Comparison of ENCODE assay signal across 10 cellular contexts in genomic region chr17:4788159-4788806, GRCh38. TPM values are rescaled to one million over a fixed set of nuclear protein-coding genes. Genes with fewer than 3 reads are reported as not detected.
DNase-seq lines count a peak whose midpoint lies in the region; ATAC-seq, FAIRE-seq and TF ChIP-seq lines count a peak whose summit lies in the region.
"Had no signal": no experiment of that assay in that cellular context is flagged by ENCODE, and none has a peak within 500 bp of the region (broad histone marks: within the 10 kb centered on the region; RNA-seq: fewer than 3 reads in every experiment).

No MANE protein-coding gene starts in this region.

- peaks cover 19% of the 10 kb centered on the region for H3K4me1 Mint-ChIP-seq in activated naive CD8-positive, alpha-beta T cell treated with anti-CD3 and anti-CD28 coated beads, Interleukin-2, amount 10 ng/mL, durations not matched to agents 7 days and 5 days
- H3K4me1 Mint-ChIP-seq in activated naive CD8-positive, alpha-beta T cell treated with anti-CD3 and anti-CD28 coated beads, Interleukin-2, amount 50 U/mL, for 24 hours = peaks cover 27% of the 10 kb centered on the region

- H3K27ac Mint-ChIP-seq in activated naive CD8-positive, alpha-beta T cell treated with anti-CD3 and anti-CD28 coated beads, Interleukin-2, amount 10 ng/mL, durations not matched to agents 7 days and 5 days = no peak overlapping the region
- no peak overlapping the region for H3K27ac Mint-ChIP-seq in activated naive CD8-positive, alpha-beta T cell treated with anti-CD3 and anti-CD28 coated beads, Interleukin-2, amount 50 U/mL, for 24 hours

- H3K9me3 ChIP-seq in upper lobe of right lung = no peaks in the 10 kb centered on the region

- POLR2A ChIA-PET in activated naive CD8-positive, alpha-beta T cell treated with anti-CD3 and anti-CD28 coated beads, Interleukin-2, amount 10 ng/mL, durations not matched to agents 7 days and 5 days (lab: Charles Lee) = interaction anchor here (0.9 to 2.8 kb wide), 4 partner anchors 8 to 19 kb away, joined by 3 to 17 read pairs (median 4); partner anchors contain the start of genes PLD2, PSMB6 and TM4SF5

- H3K36me3 Mint-ChIP-seq in activated naive CD8-positive, alpha-beta T cell treated with anti-CD3 and anti-CD28 coated beads, Interleukin-2, amount 10 ng/mL, durations not matched to agents 7 days and 5 days = no peaks in the 10 kb centered on the region
- peaks cover 2% of the 10 kb centered on the region for H3K36me3 Mint-ChIP-seq in activated naive CD8-positive, alpha-beta T cell treated with anti-CD3 and anti-CD28 coated beads, Interleukin-2, amount 50 U/mL, for 24 hours (ENCODE audit: low read depth)

- peaks cover 70% of the 10 kb centered on the region for H3K27me3 Mint-ChIP-seq in activated naive CD8-positive, alpha-beta T cell treated with anti-CD3 and anti-CD28 coated beads, Interleukin-2, amount 10 ng/mL, durations not matched to agents 7 days and 5 days
- peaks cover 55% of the 10 kb centered on the region for H3K27me3 Mint-ChIP-seq in activated naive CD8-positive, alpha-beta T cell treated with anti-CD3 and anti-CD28 coated beads, Interleukin-2, amount 50 U/mL, for 24 hours

- no peak for FAIRE-seq in HTR-8/SVneo (lab: Jason Lieb, UNC)

- TF ChIP-seq CTCF in fibroblast of villous mesenchyme (IDR thresholded peaks at IDR 0.05; ENCODE audit: insufficient read depth, low read depth, low read length) (no peak), upper lobe of right lung (IDR thresholded peaks at IDR 0.05) (no peak)

- intact Hi-C loops in upper lobe of right lung (cut with DNase I) = loop anchor here (10.0 kb wide), 1 partner anchor 53 kb away; the partner anchor contains the start of genes CXCL16, MED11 and ZMYND15

- peak overlapping the region; percentile 90 for H3K27ac ChIP-seq in upper lobe of right lung

- H3K9me3 Mint-ChIP-seq in activated naive CD8-positive, alpha-beta T cell treated with anti-CD3 and anti-CD28 coated beads, Interleukin-2, amount 10 ng/mL, durations not matched to agents 7 days and 5 days = no peaks in the 10 kb centered on the region
- H3K9me3 Mint-ChIP-seq in activated naive CD8-positive, alpha-beta T cell treated with anti-CD3 and anti-CD28 coated beads, Interleukin-2, amount 50 U/mL, for 24 hours = no peaks in the 10 kb centered on the region

- H3K27me3 ChIP-seq in upper lobe of right lung = peaks cover 26% of the 10 kb centered on the region

- DNase-seq in activated naive CD8-positive, alpha-beta T cell treated with anti-CD3 and anti-CD28 coated beads, Interleukin-2, amount 10 ng/mL, durations not matched to agents 7 days and 5 days = no peak
- no peak for DNase-seq in activated naive CD8-positive, alpha-beta T cell treated with anti-CD3 and anti-CD28 coated beads, Interleukin-2, amount 50 U/mL, for 24 hours
- DNase-seq in fibroblast of villous mesenchyme (ENCODE audit: low read depth) (peak; percentile 12), upper lobe of right lung (no peak), HTR-8/SVneo (ENCODE audit: insufficient read length, low spot score) (no peak)
- DNase-seq: COR-L47, NCI-H526 treated with DMSO at 0.1 percent for 48 hours had no signal

- peak overlapping the region; percentile 37 for H3K4me3 Mint-ChIP-seq in activated naive CD8-positive, alpha-beta T cell treated with anti-CD3 and anti-CD28 coated beads, Interleukin-2, amount 10 ng/mL, durations not matched to agents 7 days and 5 days
- H3K4me3 Mint-ChIP-seq in activated naive CD8-positive, alpha-beta T cell treated with anti-CD3 and anti-CD28 coated beads, Interleukin-2, amount 50 U/mL, for 24 hours = no peak overlapping the region

- no peak for ATAC-seq in activated naive CD8-positive, alpha-beta T cell treated with anti-CD3 and anti-CD28 coated beads, Interleukin-2, amount 10 ng/mL, durations not matched to agents 7 days and 5 days (ENCODE audit: low read depth)
- no peak for ATAC-seq in activated naive CD8-positive, alpha-beta T cell treated with anti-CD3 and anti-CD28 coated beads, Interleukin-2, amount 50 U/mL, for 24 hours
- no peak for ATAC-seq in upper lobe of right lung
- no peak for ATAC-seq in HG03025 (IDR thresholded peaks at IDR 0.05; ENCODE audit: low FRiP score, unreplicated experiment)

- H3K4me3 ChIP-seq in fibroblast of villous mesenchyme (ENCODE audit: low read depth, low read length) (peak overlapping the region; percentile 72), upper lobe of right lung (peak overlapping the region; percentile 85)

- no peaks in the 10 kb centered on the region for H3K36me3 ChIP-seq in upper lobe of right lung

- H3K4me1 ChIP-seq in upper lobe of right lung = peaks cover 44% of the 10 kb centered on the region

RNA-seq across cellular contexts. Expression of gene GLTPD2, which starts 0.5 kb away (rescaled TPM):
- total RNA-seq in activated naive CD8-positive, alpha-beta T cell treated with anti-CD3 and anti-CD28 coated beads, Interleukin-2, amount 10 ng/mL, durations not matched to agents 7 days and 5 days = not detected
- not detected in 2 replicates for total RNA-seq in fibroblast of villous mesenchyme
- total RNA-seq in upper lobe of right lung = not detected
- total RNA-seq: activated CD8-positive, alpha-beta memory T cell treated with anti-CD3 and anti-CD28 coated beads for 36 hours; skeletal muscle tissue had no signal

RNA-seq across cellular contexts. Expression of gene VMO1, which starts 2.1 kb away (rescaled TPM):
- not detected for total RNA-seq in activated naive CD8-positive, alpha-beta T cell treated with anti-CD3 and anti-CD28 coated beads, Interleukin-2, amount 10 ng/mL, durations not matched to agents 7 days and 5 days
- total RNA-seq in fibroblast of villous mesenchyme (0.64 TPM in 1 of 2 replicates, not detected in the other), upper lobe of right lung (5.6 TPM)

RNA-seq across cellular contexts. Expression of gene PSMB6, which starts 7.7 kb away (rescaled TPM):
- total RNA-seq in activated naive CD8-positive, alpha-beta T cell treated with anti-CD3 and anti-CD28 coated beads, Interleukin-2, amount 10 ng/mL, durations not matched to agents 7 days and 5 days = 10 to 100 TPM; 81.4 to 83.1 TPM
- total RNA-seq in fibroblast of villous mesenchyme (149 and 157 TPM in 2 replicates), upper lobe of right lung (91.0 TPM)

RNA-seq across cellular contexts. Expression of gene TM4SF5, which starts 16.6 kb away (rescaled TPM):
- total RNA-seq in activated naive CD8-positive, alpha-beta T cell treated with anti-CD3 and anti-CD28 coated beads, Interleukin-2, amount 10 ng/mL, durations not matched to agents 7 days and 5 days = not detected
- total RNA-seq in fibroblast of villous mesenchyme = not detected in 2 replicates
- not detected for total RNA-seq in upper lobe of right lung
- total RNA-seq: activated CD8-positive, alpha-beta memory T cell treated with anti-CD3 and anti-CD28 coated beads for 36 hours; skeletal muscle tissue had no signal
